ENCODE assay signal across 8 cellular contexts in genomic region chr12:104653730-104654328, GRCh38.
A peak's percentile ranks its signal among the peaks of the same experiment; 100 is the strongest.
DNase-seq lines count a peak whose midpoint lies in the region; ATAC-seq and TF ChIP-seq lines count a peak whose summit lies in the region.

No MANE protein-coding gene starts in this region.

- peaks cover 37% of the 10 kb centered on the region for H3K4me1 Mint-ChIP-seq in activated CD4-positive, alpha-beta T cell treated with anti-CD3 and anti-CD28 coated beads, Interleukin-2, amount 10 ng/mL, durations not matched to agents 24 days and 14 days

- peaks cover 16% of the 10 kb centered on the region for H3K36me3 Mint-ChIP-seq in activated CD4-positive, alpha-beta T cell treated with anti-CD3 and anti-CD28 coated beads, Interleukin-2, amount 10 ng/mL, durations not matched to agents 24 days and 14 days (ENCODE audit: low read depth)

- TF ChIP-seq CTCF in retinal pigment epithelial cell (conservative IDR thresholded peaks at IDR 0.05; ENCODE audit: low read depth, low read length): peak; percentile 49

- no peak for ATAC-seq in GM21786 (IDR thresholded peaks at IDR 0.05; ENCODE audit: unreplicated experiment)

- H3K27me3 Mint-ChIP-seq in activated CD4-positive, alpha-beta T cell treated with anti-CD3 and anti-CD28 coated beads, Interleukin-2, amount 10 ng/mL, durations not matched to agents 24 days and 14 days: no peaks in the 10 kb centered on the region

- intact Hi-C loops in activated CD4-positive, alpha-beta T cell treated with anti-CD3 and anti-CD28 coated beads, Interleukin-2, amount 10 ng/mL, durations not matched to agents 24 days and 14 days (cut with micrococcal nuclease): no loop called here

- H3K9me3 Mint-ChIP-seq in activated CD4-positive, alpha-beta T cell treated with anti-CD3 and anti-CD28 coated beads, Interleukin-2, amount 10 ng/mL, durations not matched to agents 24 days and 14 days: no peaks in the 10 kb centered on the region

- DNase-seq in activated CD4-positive, alpha-beta T cell treated with anti-CD3 and anti-CD28 coated beads, Interleukin-2, amount 10 ng/mL, durations not matched to agents 24 days and 14 days: peak; percentile 71
- no peak for DNase-seq in activated CD4-positive, alpha-beta T cell treated with anti-CD3 and anti-CD28 coated beads for 1 hour
- peak; percentile 24 for DNase-seq in LoVo (ENCODE audit: low spot score)
- DNase-seq in cerebellar cortex (ENCODE audit: low spot score): peak; percentile 22
- DNase-seq in retinal pigment epithelial cell (ENCODE audit: low read depth): no peak
- DNase-seq in NCI-H146 (lab: John Stamatoyannopoulos, UW): no peak
- no peak for DNase-seq in AG08396 (ENCODE audit: low spot score)

- peak overlapping the region; percentile 73 for H3K27ac Mint-ChIP-seq in activated CD4-positive, alpha-beta T cell treated with anti-CD3 and anti-CD28 coated beads, Interleukin-2, amount 10 ng/mL, durations not matched to agents 24 days and 14 days

- H3K4me3 Mint-ChIP-seq in activated CD4-positive, alpha-beta T cell treated with anti-CD3 and anti-CD28 coated beads, Interleukin-2, amount 10 ng/mL, durations not matched to agents 24 days and 14 days: no peak overlapping the region

- no peak overlapping the region for H3K4me3 ChIP-seq in retinal pigment epithelial cell (ENCODE audit: low read length)

Comparison
In these comparisons a context has a peak if more than half of its experiments do, and no peak if none do; other contexts are left out.
1. DNase-seq: peak in activated CD4-positive, alpha-beta T cell treated with anti-CD3 and anti-CD28 coated beads, Interleukin-2, amount 10 ng/mL, durations not matched to agents 24 days and 14 days (single experiment), LoVo (single experiment) and cerebellar cortex (single experiment); none in activated CD4-positive, alpha-beta T cell treated with anti-CD3 and anti-CD28 coated beads for 1 hour (single experiment), retinal pigment epithelial cell (single experiment), NCI-H146 (single experiment) and AG08396 (single experiment).